ENCODE assay signal across 15 cellular contexts in genomic region chr2:134582547-134582899, GRCh38.
DNase-seq lines count a peak whose midpoint lies in the region; ATAC-seq and TF ChIP-seq lines count a peak whose summit lies in the region.
"Had no signal": no experiment of that assay in that cellular context is flagged by ENCODE, and none has a peak within 500 bp of the region (broad histone marks: within the 10 kb centered on the region; RNA-seq: fewer than 3 reads in every experiment).

No MANE protein-coding gene starts in this region.

- no peaks in the 10 kb centered on the region for H3K9me3 Mint-ChIP-seq in GM23338
- H3K9me3 Mint-ChIP-seq: activated naive CD4-positive, alpha-beta T cell treated with anti-CD3 and anti-CD28 coated beads for 36 hours; H9 had no signal

- intact Hi-C loops in lower lobe of right lung (cut with DNase I) (no loop called here), PC-3 (cut with micrococcal nuclease) (no loop called here)

- peaks cover 67% of the 10 kb centered on the region for H3K79me2 ChIP-seq in OCI-LY3 (ENCODE audit: low read length)
- H3K79me2 ChIP-seq in PC-3 (ENCODE audit: low read length) = no peaks in the 10 kb centered on the region
- no peaks in the 10 kb centered on the region for H3K79me2 ChIP-seq in GM23338 (replicated peaks; ENCODE audit: insufficient read depth)

- H3K27ac ChIP-seq in OCI-LY3 (ENCODE audit: low read length) = peak overlapping the region; percentile 98
- no peak overlapping the region for H3K27ac ChIP-seq in lower lobe of right lung
- H3K27ac ChIP-seq in PC-3 (ENCODE audit: low read length) = no peak overlapping the region
- H3K27ac ChIP-seq in GM23338 (ENCODE audit: low read depth) = no peak overlapping the region
- H3K27ac ChIP-seq: 22Rv1, VCaP had no signal

- H3K9me3 ChIP-seq in OCI-LY3 (ENCODE audit: insufficient read depth, low read length) (no peaks in the 10 kb centered on the region), lower lobe of right lung (no peaks in the 10 kb centered on the region), PC-3 (ENCODE audit: low read length) (no peaks in the 10 kb centered on the region)

- H3F3A ChIP-seq in PC-3 (ENCODE audit: low read length, unreplicated experiment) = no peaks in the 10 kb centered on the region
- no peaks in the 10 kb centered on the region for H3F3A ChIP-seq in GM23338 (replicated peaks; ENCODE audit: low read depth)

- no peaks in the 10 kb centered on the region for H3K36me3 Mint-ChIP-seq in GM23338 (ENCODE audit: low read depth)

- H3K4me3 ChIP-seq in OCI-LY3 (ENCODE audit: low read length) (peak overlapping the region; percentile 68), lower lobe of right lung (no peak overlapping the region), PC-3 (ENCODE audit: low read length) (no peak overlapping the region), GM23338 (no peak overlapping the region)

- peak; percentile 42 for ATAC-seq in GM21423 (IDR thresholded peaks at IDR 0.05; ENCODE audit: unreplicated experiment)
- peak; percentile 22 to 25 for ATAC-seq in lower lobe of right lung
- ATAC-seq in PC-3 = no peak
- ATAC-seq in GM23338 = no peak

- H3K27ac Mint-ChIP-seq in GM23338 = no peak overlapping the region
- H3K27ac Mint-ChIP-seq: activated naive CD4-positive, alpha-beta T cell treated with anti-CD3 and anti-CD28 coated beads for 36 hours; H9; progenitor cell of endocrine pancreas had no signal

- POLR2A ChIA-PET in PC-3 (lab: Charles Lee; ENCODE audit: unreplicated experiment) = no interaction called here

- BruUV-seq in PC-3 (replicated peaks; lab: Mats Ljungman, UMichigan) = no TSS peak

- no peak overlapping the region for H2AFZ ChIP-seq in OCI-LY3 (ENCODE audit: low read depth, low read length)
- no peak overlapping the region for H2AFZ ChIP-seq in PC-3 (ENCODE audit: low read length)
- H2AFZ ChIP-seq in GM23338 = no peak overlapping the region

- peaks cover 2% of the 10 kb centered on the region; the same call in 2 of the 3 replicates for H3K4me1 Mint-ChIP-seq in GM23338

- no peaks in the 10 kb centered on the region for H4K20me1 ChIP-seq in OCI-LY3 (ENCODE audit: insufficient read depth, low read length)
- H4K20me1 ChIP-seq in PC-3 (ENCODE audit: low read length) = no peaks in the 10 kb centered on the region
- H4K20me1 ChIP-seq in GM23338 (replicated peaks; ENCODE audit: insufficient read depth) = no peaks in the 10 kb centered on the region

- DNase-seq in DMS153 (lab: John Stamatoyannopoulos, UW) (peak; percentile 11), DMS153 treated with DMSO at 0.1 percent for 48 hours (lab: John Stamatoyannopoulos, UW; ENCODE audit: unreplicated experiment) (no peak), lower lobe of right lung (no peak), Kasumi-1 (lab: John Stamatoyannopoulos, UW) (no peak), PC-3 (no peak), GM23338 (ENCODE audit: low spot score) (no peak)
- DNase-seq: activated naive CD4-positive, alpha-beta T cell treated with anti-CD3 and anti-CD28 coated beads for 36 hours; H9; NCI-H187 treated with DMSO at 0.1 percent for 48 hours; NCI-H524 treated with DMSO at 0.1 percent for 48 hours had no signal

- TF ChIP-seq CTCF in OCI-LY3 (IDR thresholded peaks at IDR 0.05; ENCODE audit: low read depth, low read length) (no peak), lower lobe of right lung (IDR thresholded peaks at IDR 0.05) (no peak), PC-3 (conservative IDR thresholded peaks at IDR 0.05; ENCODE audit: low read depth, low read length) (no peak), GM23338 (conservative IDR thresholded peaks at IDR 0.05; ENCODE audit: low read depth in 2 of 2) (no peak)

- H3K9me2 ChIP-seq in PC-3 (replicated peaks; ENCODE audit: low read length) = no peaks in the 10 kb centered on the region
- H3K9me2 ChIP-seq in GM23338 (ENCODE audit: insufficient read depth) = no peaks in the 10 kb centered on the region

- H3K27me3 Mint-ChIP-seq in GM23338 (ENCODE audit: insufficient read depth, low read depth, poor library complexity) = peaks cover 2% of the 10 kb centered on the region

- peaks cover 98% of the 10 kb centered on the region for H3K4me1 ChIP-seq in OCI-LY3 (ENCODE audit: low read length)
- no peaks in the 10 kb centered on the region for H3K4me1 ChIP-seq in lower lobe of right lung
- no peaks in the 10 kb centered on the region for H3K4me1 ChIP-seq in PC-3 (ENCODE audit: insufficient read depth, low read length)
- no peaks in the 10 kb centered on the region for H3K4me1 ChIP-seq in GM23338 (ENCODE audit: insufficient read depth)

- H3K4me2 ChIP-seq in OCI-LY3 (ENCODE audit: low read length) = peak overlapping the region; percentile 91
- H3K4me2 ChIP-seq in PC-3 (ENCODE audit: low read length) = no peak overlapping the region
- no peak overlapping the region for H3K4me2 ChIP-seq in GM23338

- H3K36me3 ChIP-seq in OCI-LY3 (replicated peaks; ENCODE audit: low read depth, low read length) (peaks cover 5% of the 10 kb centered on the region), lower lobe of right lung (no peaks in the 10 kb centered on the region), PC-3 (ENCODE audit: low read depth, low read length) (no peaks in the 10 kb centered on the region), GM23338 (ENCODE audit: insufficient read depth) (no peaks in the 10 kb centered on the region)

- CTCF ChIA-PET in PC-3 (lab: Charles Lee) = no interaction called here

- H3K9ac ChIP-seq in OCI-LY3 (ENCODE audit: low read length) (peak overlapping the region; percentile 93), PC-3 (ENCODE audit: low read length) (no peak overlapping the region)

- H3K27me3 ChIP-seq in OCI-LY3 (ENCODE audit: low read depth, low read length) (no peaks in the 10 kb centered on the region), lower lobe of right lung (ENCODE audit: low read depth) (no peaks in the 10 kb centered on the region), PC-3 (ENCODE audit: low read length) (no peaks in the 10 kb centered on the region), GM23338 (ENCODE audit: insufficient read depth) (no peaks in the 10 kb centered on the region)

- H3K4me3 Mint-ChIP-seq in GM23338 = no peak overlapping the region
- H3K4me3 Mint-ChIP-seq: activated naive CD4-positive, alpha-beta T cell treated with anti-CD3 and anti-CD28 coated beads for 36 hours; H9 had no signal

TF ChIP-seq in GM23338, 12 proteins besides CTCF, POLR2A, EP300 and RAD21:
- TF ChIP-seq EZH2phosphoT487 (IDR thresholded peaks at IDR 0.05; ENCODE audit: unreplicated experiment) (no peak), EZH2 (IDR thresholded peaks at IDR 0.05; ENCODE audit: low read depth, unreplicated experiment) (no peak), NANOG (IDR thresholded peaks at IDR 0.05; ENCODE audit: borderline replicate concordance) (no peak), STAT1 (IDR thresholded peaks at IDR 0.05; ENCODE audit: unreplicated experiment) (no peak), JUNB (IDR thresholded peaks at IDR 0.05; ENCODE audit: unreplicated experiment) (no peak), CREB1 (CRISPR knock-in tag; IDR thresholded peaks at IDR 0.05; ENCODE audit: low read depth) (no peak)
- TF ChIP-seq, protein P1, sequence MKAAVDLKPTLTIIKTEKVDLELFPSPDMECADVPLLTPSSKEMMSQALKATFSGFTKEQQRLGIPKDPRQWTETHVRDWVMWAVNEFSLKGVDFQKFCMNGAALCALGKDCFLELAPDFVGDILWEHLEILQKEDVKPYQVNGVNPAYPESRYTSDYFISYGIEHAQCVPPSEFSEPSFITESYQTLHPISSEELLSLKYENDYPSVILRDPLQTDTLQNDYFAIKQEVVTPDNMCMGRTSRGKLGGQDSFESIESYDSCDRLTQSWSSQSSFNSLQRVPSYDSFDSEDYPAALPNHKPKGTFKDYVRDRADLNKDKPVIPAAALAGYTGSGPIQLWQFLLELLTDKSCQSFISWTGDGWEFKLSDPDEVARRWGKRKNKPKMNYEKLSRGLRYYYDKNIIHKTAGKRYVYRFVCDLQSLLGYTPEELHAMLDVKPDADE (IDR thresholded peaks at IDR 0.05) = no peak

Comparison
In these comparisons a context has a peak if more than half of its experiments do, and no peak if none do; other contexts are left out.
1. ATAC-seq: peak in GM21423 (single experiment) and lower lobe of right lung (2 of 2); none in PC-3 (single experiment) and GM23338 (single experiment).